ENCODE assay signal across 18 cellular contexts in the genomic region with DNA sequence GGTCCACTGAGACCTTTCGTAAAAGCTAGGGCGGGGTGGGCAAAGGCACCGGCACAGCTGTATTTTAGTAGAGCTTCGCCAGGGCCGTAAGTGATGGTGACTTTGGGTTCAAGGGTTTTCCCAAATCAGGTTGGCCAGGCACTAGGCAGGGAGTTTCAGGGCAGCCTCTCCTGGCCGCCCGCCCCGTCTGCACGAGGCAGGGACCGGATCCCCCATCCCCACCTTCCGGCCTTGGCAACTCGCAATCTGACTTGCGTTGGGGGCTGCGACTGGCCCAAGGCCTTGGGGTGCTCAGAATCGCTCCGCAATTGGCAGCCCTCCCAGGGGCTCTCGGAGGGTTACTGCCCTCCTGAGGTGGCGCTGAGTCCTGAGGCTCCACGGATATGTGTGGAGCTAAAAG. TPM values are rescaled to one million over a fixed set of nuclear protein-coding genes. Genes with fewer than 3 reads are reported as not detected.
DNase-seq lines count a peak whose midpoint lies in the region; ATAC-seq, FAIRE-seq and TF ChIP-seq lines count a peak whose summit lies in the region.
"Had no signal": no experiment of that assay in that cellular context is flagged by ENCODE, and none has a peak within 500 bp of the region (broad histone marks: within the 10 kb centered on the region; RNA-seq: fewer than 3 reads in every experiment).

No MANE protein-coding gene starts in this region.

- TF ChIP-seq CTCF in astrocyte of the cerebellum (IDR thresholded peaks at IDR 0.05; ENCODE audit: low read depth, low read length, missing control alignments) = peak; percentile 4
- no peak for TF ChIP-seq CTCF in kidney (IDR thresholded peaks at IDR 0.05; ENCODE audit: borderline replicate concordance, extremely low read depth, insufficient read depth)
- TF ChIP-seq CTCF in upper lobe of right lung (IDR thresholded peaks at IDR 0.05) = no peak

- peaks cover 83% of the 10 kb centered on the region for H3K27me3 Mint-ChIP-seq in activated CD8-positive, alpha-beta memory T cell treated with anti-CD3 and anti-CD28 coated beads, Interleukin-2, amount 10 ng/mL, durations not matched to agents 7 days and 5 days

- no peaks in the 10 kb centered on the region for H3K9me3 ChIP-seq in kidney (ENCODE audit: control insufficient read depth in 1 of 2, low read length in 2 of 2)
- no peaks in the 10 kb centered on the region for H3K9me3 ChIP-seq in upper lobe of right lung

- peaks cover 99% of the 10 kb centered on the region for H3K27me3 ChIP-seq in upper lobe of right lung

- ATAC-seq in activated CD8-positive, alpha-beta memory T cell treated with anti-CD3 and anti-CD28 coated beads, Interleukin-2, amount 10 ng/mL, durations not matched to agents 7 days and 5 days = no peak
- ATAC-seq in upper lobe of right lung (no peak), GM21367 (IDR thresholded peaks at IDR 0.05; ENCODE audit: unreplicated experiment) (no peak)

- H3K9me3 Mint-ChIP-seq in activated CD8-positive, alpha-beta memory T cell treated with anti-CD3 and anti-CD28 coated beads, Interleukin-2, amount 10 ng/mL, durations not matched to agents 7 days and 5 days (ENCODE audit: low read depth) = no peaks in the 10 kb centered on the region

- no peak for FAIRE-seq in kidney (lab: Jason Lieb, UNC)

- H3K36me3 ChIP-seq in kidney (ENCODE audit: control insufficient read depth in 1 of 2, insufficient read depth in 2 of 2, low read length in 2 of 2) (no peaks in the 10 kb centered on the region), upper lobe of right lung (no peaks in the 10 kb centered on the region)
- H3K36me3 ChIP-seq: BLaER1 had no signal

- intact Hi-C loops in kidney (cut with DNase I) (no loop called here), upper lobe of right lung (cut with DNase I) (no loop called here)

- peak; percentile 21 for DNase-seq in activated CD8-positive, alpha-beta memory T cell treated with anti-CD3 and anti-CD28 coated beads, Interleukin-2, amount 10 ng/mL, durations not matched to agents 7 days and 5 days
- DNase-seq in activated CD8-positive, alpha-beta memory T cell treated with anti-CD3 and anti-CD28 coated beads, Interleukin-2, amount 50 U/mL, for 48 hours = no peak
- no peak for DNase-seq in astrocyte of the cerebellum (ENCODE audit: low read depth)
- peak; percentile 46 for DNase-seq in kidney
- peak; percentile 37 for DNase-seq in upper lobe of right lung
- no peak for DNase-seq in stimulated activated CD4-positive, alpha-beta T cell treated with anti-CD3 and anti-CD28 coated beads, Interleukin-2, amount 100 ng/mL, for 48 hours
- no peak for DNase-seq in UCSD-AML1 (lab: John Stamatoyannopoulos, UW; ENCODE audit: unreplicated experiment)
- DNase-seq: 8988T; CD8-positive, alpha-beta memory T cell; IMR-90; NCI-H1417 treated with DMSO at 0.1 percent for 48 hours; NCI-H2081 treated with DMSO at 0.1 percent for 48 hours; NCI-H524 treated with DMSO at 0.1 percent for 48 hours had no signal

- no peak overlapping the region for H3K4me3 Mint-ChIP-seq in activated CD8-positive, alpha-beta memory T cell treated with anti-CD3 and anti-CD28 coated beads, Interleukin-2, amount 10 ng/mL, durations not matched to agents 7 days and 5 days

- CTCF ChIA-PET in activated CD8-positive, alpha-beta memory T cell treated with anti-CD3 and anti-CD28 coated beads, Interleukin-2, amount 10 ng/mL, durations not matched to agents 7 days and 5 days (lab: Charles Lee) = no interaction called here

- in situ Hi-C loops in astrocyte of the cerebellum (cut with HindIII; ENCODE audit: low sequenced_read_pairs) = loop anchor here (25.0 kb wide), 1 partner anchor 262 kb away; no protein-coding TSS in a partner anchor

- H3K27ac ChIP-seq in kidney (ENCODE audit: low read depth in 2 of 2, low read length in 2 of 2) (no peak overlapping the region), upper lobe of right lung (no peak overlapping the region)
- H3K27ac ChIP-seq: BLaER1 had no signal

- no peak overlapping the region for H3K27ac Mint-ChIP-seq in activated CD8-positive, alpha-beta memory T cell treated with anti-CD3 and anti-CD28 coated beads, Interleukin-2, amount 10 ng/mL, durations not matched to agents 7 days and 5 days

- peaks cover 0 to 8% of the 10 kb centered on the region in 2 donors for H3K4me1 ChIP-seq in kidney (ENCODE audit: control insufficient read depth in 1 of 2, insufficient read depth in 1 of 2, low read depth in 1 of 2, low read length in 2 of 2)
- H3K4me1 ChIP-seq in upper lobe of right lung = peaks cover 19% of the 10 kb centered on the region

- H3K9ac ChIP-seq in kidney (ENCODE audit: low read length in 2 of 2) = no peak overlapping the region
- H3K9ac ChIP-seq: BLaER1 had no signal

- H3K4me1 Mint-ChIP-seq in activated CD8-positive, alpha-beta memory T cell treated with anti-CD3 and anti-CD28 coated beads, Interleukin-2, amount 10 ng/mL, durations not matched to agents 7 days and 5 days = peaks cover 15% of the 10 kb centered on the region

- H3K4me3 ChIP-seq in astrocyte of the cerebellum (ENCODE audit: low read depth, low read length) (no peak overlapping the region), kidney (ENCODE audit: low read length in 2 of 2) (no peak overlapping the region), upper lobe of right lung (no peak overlapping the region)
- H3K4me3 ChIP-seq: BLaER1 had no signal

- no peaks in the 10 kb centered on the region for H3K36me3 Mint-ChIP-seq in activated CD8-positive, alpha-beta memory T cell treated with anti-CD3 and anti-CD28 coated beads, Interleukin-2, amount 10 ng/mL, durations not matched to agents 7 days and 5 days

RNA-seq across cellular contexts. Expression of a gene that starts 4.1 kb away (rescaled TPM):
- total RNA-seq in activated CD8-positive, alpha-beta memory T cell treated with anti-CD3 and anti-CD28 coated beads, Interleukin-2, amount 10 ng/mL, durations not matched to agents 7 days and 5 days = not detected
- total RNA-seq in kidney (not detected), upper lobe of right lung (not detected)
- not detected for polyA plus RNA-seq in kidney (ENCODE audit: insufficient read depth, low read depth, low replicate concordance)
- total RNA-seq: CD8-positive, alpha-beta memory T cell; IMR-90; LHCN-M2; OCI-LY7; RPMI7951 had no signal
- polyA plus RNA-seq: CD8-positive, alpha-beta memory T cell; IMR-90 had no signal

RNA-seq across cellular contexts. Expression of a gene that starts 6.0 kb away (rescaled TPM):
- 1 to 10 TPM in 1 of 2 experiments, under 1 TPM in 1; 0.26 to 1.6 TPM for total RNA-seq in activated CD8-positive, alpha-beta memory T cell treated with anti-CD3 and anti-CD28 coated beads, Interleukin-2, amount 10 ng/mL, durations not matched to agents 7 days and 5 days
- total RNA-seq in kidney (1.4 TPM), upper lobe of right lung (not detected)
- polyA plus RNA-seq in kidney (ENCODE audit: insufficient read depth, low read depth, low replicate concordance) = 0.13 TPM
- total RNA-seq: CD8-positive, alpha-beta memory T cell; IMR-90; LHCN-M2; OCI-LY7 had no signal
- polyA plus RNA-seq: CD8-positive, alpha-beta memory T cell; IMR-90 had no signal

Comparison
In these comparisons a context has a peak if more than half of its experiments do, and no peak if none do; other contexts are left out.
1. DNase-seq: peak in activated CD8-positive, alpha-beta memory T cell treated with anti-CD3 and anti-CD28 coated beads, Interleukin-2, amount 10 ng/mL, durations not matched to agents 7 days and 5 days (single experiment), kidney (single experiment) and upper lobe of right lung (single experiment); none in activated CD8-positive, alpha-beta memory T cell treated with anti-CD3 and anti-CD28 coated beads, Interleukin-2, amount 50 U/mL, for 48 hours (single experiment), astrocyte of the cerebellum (single experiment), stimulated activated CD4-positive, alpha-beta T cell treated with anti-CD3 and anti-CD28 coated beads, Interleukin-2, amount 100 ng/mL, for 48 hours (0 of 2) and UCSD-AML1 (single experiment).